ENCODE assay signal across 17 cellular contexts in genomic region chr3:45948409-45948808, GRCh38. TPM values are rescaled to one million over a fixed set of nuclear protein-coding genes. Genes with fewer than 3 reads are reported as not detected.
DNase-seq lines count a peak whose midpoint lies in the region; ATAC-seq and TF ChIP-seq lines count a peak whose summit lies in the region.
"Had no signal": no experiment of that assay in that cellular context is flagged by ENCODE, and none has a peak within 500 bp of the region (broad histone marks: within the 10 kb centered on the region; RNA-seq: fewer than 3 reads in every experiment).

No MANE protein-coding gene starts in this region.

- peak overlapping the region; percentile 77 for H3K27ac ChIP-seq in AG04450 (ENCODE audit: low read depth, low read length)
- no peak overlapping the region for H3K27ac ChIP-seq in thyroid gland
- no peak overlapping the region for H3K27ac ChIP-seq in endodermal cell (ENCODE audit: low read depth, low read length)

- CTCF ChIA-PET in AG04450 (lab: Charles Lee), result interaction anchor here (1.1 to 4.1 kb wide), 3 partner anchors 10 to 131 kb away, joined by 3 to 32 read pairs (median 7); no protein-coding TSS in a partner anchor
- CTCF ChIA-PET in activated CD8-positive, alpha-beta T cell treated with anti-CD3 and anti-CD28 coated beads for 36 hours (lab: Charles Lee), result interaction anchor here (1.3 to 35.9 kb wide), 3 partner anchors 10 to 135 kb away, joined by 3 to 656 read pairs (median 8); no protein-coding TSS in a partner anchor

- H3K4me1 ChIP-seq in thyroid gland, result peaks cover 11 to 23% of the 10 kb centered on the region in 2 donors
- H3K4me1 ChIP-seq in endodermal cell (ENCODE audit: control insufficient read depth, insufficient read depth, low read length), result no peaks in the 10 kb centered on the region

- WGBS in thyroid gland, 2 donors, result 90 to 91% methylated on average over 6 of the region's 6 CpGs
- 94 to 99% methylated on average over 6 of the region's 6 CpGs for WGBS in endodermal cell (ENCODE audit: insufficient coverage in 1 of 2, insufficient read length in 1 of 2), 2 experiments

- H3K27me3 ChIP-seq in AG04450 (ENCODE audit: control insufficient read depth, insufficient read depth, low read length) (no peaks in the 10 kb centered on the region), thyroid gland (no peaks in the 10 kb centered on the region), endodermal cell (ENCODE audit: control insufficient read depth, insufficient read depth, low read length, poor library complexity, severe bottlenecking) (no peaks in the 10 kb centered on the region)
- H3K27me3 ChIP-seq: heart left ventricle had no signal

- H3K36me3 Mint-ChIP-seq in activated CD8-positive, alpha-beta T cell treated with anti-CD3 and anti-CD28 coated beads for 36 hours (ENCODE audit: low read depth), result peaks cover 77% of the 10 kb centered on the region
- peaks cover 46% of the 10 kb centered on the region for H3K36me3 Mint-ChIP-seq in endodermal cell (ENCODE audit: low read depth)

- no peak overlapping the region for H3K9ac ChIP-seq in endodermal cell (ENCODE audit: extremely low read depth, low read length, poor library complexity, severe bottlenecking)
- H3K9ac ChIP-seq: SK-N-SH had no signal

- TF ChIP-seq POLR2A in thyroid gland (IDR thresholded peaks at IDR 0.05), result no peak

- TF ChIP-seq CTCF in AG04450 (IDR thresholded peaks at IDR 0.05; ENCODE audit: low read depth, low read length) (no peak), foreskin fibroblast (IDR thresholded peaks at IDR 0.05; ENCODE audit: low read depth, low read length) (no peak), thyroid gland (IDR thresholded peaks at IDR 0.05) (no peak), endodermal cell (conservative IDR thresholded peaks at IDR 0.05) (no peak)
- no peak for TF ChIP-seq CTCF in activated CD8-positive, alpha-beta T cell treated with anti-CD3 and anti-CD28 coated beads for 36 hours (IDR thresholded peaks at IDR 0.05)

- POLR2A ChIA-PET in AG04450 (lab: Yijun Ruan, JAX), result no interaction called here
- POLR2A ChIA-PET in activated CD8-positive, alpha-beta T cell treated with anti-CD3 and anti-CD28 coated beads for 36 hours (lab: Charles Lee), result interaction anchor here (1.0 to 2.7 kb wide), 2 partner anchors 10 to 46 kb away, joined by 5 to 13 read pairs; partner anchors contain the start of gene FYCO1

- H3K27me3 Mint-ChIP-seq in activated CD8-positive, alpha-beta T cell treated with anti-CD3 and anti-CD28 coated beads for 36 hours, result no peaks in the 10 kb centered on the region
- no peaks in the 10 kb centered on the region for H3K27me3 Mint-ChIP-seq in endodermal cell (ENCODE audit: insufficient read depth)
- H3K27me3 Mint-ChIP-seq: naive B cell had no signal

- DNase-seq in AG04450 (ENCODE audit: low read depth, low spot score) (peak; percentile 42), EH (ENCODE audit: low read depth) (peak; percentile 98), foreskin fibroblast (peak; percentile 83 to 86), thyroid gland (no peak), HuH-7 (ENCODE audit: low spot score) (no peak), endodermal cell (no peak)
- no peak for DNase-seq in activated CD8-positive, alpha-beta T cell treated with anti-CD3 and anti-CD28 coated beads for 36 hours
- DNase-seq: C1 segment of cervical spinal cord; effector CD8-positive, alpha-beta T cell; heart left ventricle; MV-4-11; naive B cell; NCI-H226; SK-N-SH; stimulated activated CD4-positive, alpha-beta T cell treated with anti-CD3 and anti-CD28 coated beads, Interleukin-2, amount 100 ng/mL, for 24 hours had no signal

- H3K9me3 ChIP-seq in AG04450 (ENCODE audit: control insufficient read depth, insufficient read depth, low read length) (no peaks in the 10 kb centered on the region), thyroid gland (no peaks in the 10 kb centered on the region), endodermal cell (ENCODE audit: control insufficient read depth, low read length) (no peaks in the 10 kb centered on the region)
- H3K9me3 ChIP-seq: heart left ventricle, SK-N-SH had no signal

- peak overlapping the region; percentile 74 for H3K27ac Mint-ChIP-seq in activated CD8-positive, alpha-beta T cell treated with anti-CD3 and anti-CD28 coated beads for 36 hours
- no peak overlapping the region for H3K27ac Mint-ChIP-seq in endodermal cell

- H3K9me3 Mint-ChIP-seq in activated CD8-positive, alpha-beta T cell treated with anti-CD3 and anti-CD28 coated beads for 36 hours, result no peaks in the 10 kb centered on the region
- no peaks in the 10 kb centered on the region for H3K9me3 Mint-ChIP-seq in endodermal cell
- H3K9me3 Mint-ChIP-seq: naive B cell had no signal

- H3K4me3 ChIP-seq in AG04450 (ENCODE audit: low read depth, low read length) (no peak overlapping the region), foreskin fibroblast (ENCODE audit: low read depth in 1 of 2, low read length in 2 of 2) (no peak overlapping the region), thyroid gland (replicated peaks in 1 of 3) (no peak overlapping the region), endodermal cell (ENCODE audit: low read length) (no peak overlapping the region)
- H3K4me3 ChIP-seq: heart left ventricle had no signal

- ATAC-seq in activated CD8-positive, alpha-beta T cell treated with anti-CD3 and anti-CD28 coated beads for 36 hours, result no peak
- no peak for ATAC-seq in GM19351 (IDR thresholded peaks at IDR 0.05; ENCODE audit: unreplicated experiment)
- ATAC-seq: heart left ventricle had no signal

- H3K4me3 Mint-ChIP-seq in activated CD8-positive, alpha-beta T cell treated with anti-CD3 and anti-CD28 coated beads for 36 hours, result no peak overlapping the region
- no peak overlapping the region for H3K4me3 Mint-ChIP-seq in endodermal cell
- H3K4me3 Mint-ChIP-seq: naive B cell had no signal

- peaks cover 36 to 39% of the 10 kb centered on the region in 2 donors for H3K36me3 ChIP-seq in thyroid gland
- peaks cover 51% of the 10 kb centered on the region for H3K36me3 ChIP-seq in endodermal cell (ENCODE audit: control insufficient read depth, insufficient read depth, low read length)

- intact Hi-C loops in activated CD8-positive, alpha-beta T cell treated with anti-CD3 and anti-CD28 coated beads for 36 hours (cut with micrococcal nuclease), result loop anchor here (10.0 kb wide), 1 partner anchor 426 kb away; the partner anchor contains the start of gene CCR5
- intact Hi-C loops in thyroid gland (cut with DNase I), result no loop called here

- peaks cover 66% of the 10 kb centered on the region for H3K4me1 Mint-ChIP-seq in activated CD8-positive, alpha-beta T cell treated with anti-CD3 and anti-CD28 coated beads for 36 hours (ENCODE audit: low read depth)
- no peaks in the 10 kb centered on the region for H3K4me1 Mint-ChIP-seq in endodermal cell
- H3K4me1 Mint-ChIP-seq: naive B cell had no signal

RNA-seq across cellular contexts. Expression of gene CXCR6, which starts 5.1 kb away (rescaled TPM):
- not detected in 2 replicates for polyA plus RNA-seq in AG04450 (2011; rRNA removed)
- not detected in 2 replicates for polyA minus RNA-seq in AG04450 (2011; rRNA and poly(A)+ RNA removed)
- 1 to 10 TPM; 3.2 to 3.4 TPM for total RNA-seq in activated CD8-positive, alpha-beta T cell treated with anti-CD3 and anti-CD28 coated beads for 36 hours
- total RNA-seq in thyroid gland (1 to 10 TPM; 2.1 to 4.4 (median 3.4) TPM), endodermal cell (not detected)
- not detected for polyA plus RNA-seq in endodermal cell (2013, experiment 1 of 2)
- not detected for polyA plus RNA-seq in endodermal cell (2013, experiment 2 of 2)
- total RNA-seq: HT1080 had no signal
- polyA plus RNA-seq: SK-N-SH had no signal

RNA-seq across cellular contexts. Expression of gene FYCO1, which starts 47.2 kb away (rescaled TPM):
- 14.3 and 17.9 TPM in 2 replicates for polyA plus RNA-seq in AG04450 (2011; rRNA removed)
- 27.2 and 38.6 TPM in 2 replicates for polyA minus RNA-seq in AG04450 (2011; rRNA and poly(A)+ RNA removed)
- total RNA-seq in activated CD8-positive, alpha-beta T cell treated with anti-CD3 and anti-CD28 coated beads for 36 hours, result 10 to 100 TPM; 14.1 to 14.5 TPM
- 10 to 100 TPM; 38.2 to 66.6 (median 50.5) TPM for total RNA-seq in thyroid gland
- total RNA-seq in endodermal cell, result 10 to 100 TPM; 11.3 to 11.8 TPM
- 7.5 TPM for polyA plus RNA-seq in endodermal cell (2013, experiment 1 of 2)
- 6.5 TPM for polyA plus RNA-seq in endodermal cell (2013, experiment 2 of 2)

Comparison
In these comparisons a context has a peak if more than half of its experiments do, and no peak if none do; other contexts are left out.
1. DNase-seq: peak in AG04450 (single experiment), EH (single experiment) and foreskin fibroblast (2 of 2); none in activated CD8-positive, alpha-beta T cell treated with anti-CD3 and anti-CD28 coated beads for 36 hours (single experiment), thyroid gland (0 of 2), HuH-7 (single experiment) and endodermal cell (single experiment).